14 cellular contexts compared by ENCODE assay signal in the genomic region with DNA sequence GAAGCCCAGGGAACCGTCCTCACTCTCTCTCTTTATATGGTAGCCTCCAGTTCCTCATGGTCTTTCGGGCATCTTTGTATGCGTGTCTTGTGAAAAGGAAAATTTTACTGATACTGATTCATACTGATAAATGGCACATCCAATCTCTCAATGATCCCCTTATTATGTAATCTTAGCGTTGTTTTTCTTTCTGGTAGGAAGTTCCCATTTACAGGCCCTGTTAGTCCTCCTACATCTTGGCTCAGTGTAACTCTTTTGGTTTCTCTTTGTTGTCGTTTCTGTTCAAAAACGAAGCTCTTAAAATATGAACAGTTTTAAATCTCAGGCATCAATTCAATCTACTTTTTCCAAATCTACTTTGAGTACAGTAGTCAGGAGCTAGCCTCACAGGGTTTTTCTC.
DNase-seq lines count a peak whose midpoint lies in the region; ATAC-seq and TF ChIP-seq lines count a peak whose summit lies in the region.
"Had no signal": no experiment of that assay in that cellular context is flagged by ENCODE, and none has a peak within 500 bp of the region (broad histone marks: within the 10 kb centered on the region; RNA-seq: fewer than 3 reads in every experiment).

No MANE protein-coding gene starts in this region.

- POLR2A ChIA-PET in activated CD4-positive, alpha-beta memory T cell treated with anti-CD3 and anti-CD28 coated beads for 36 hours (lab: Charles Lee): no interaction called here

- H3K4me3 ChIP-seq in hepatocyte (no peak overlapping the region), gastrocnemius medialis (peak overlapping the region in 2 of 4 donors; percentile 2 to 5)
- H3K4me3 ChIP-seq: BLaER1 treated with 17β-estradiol and CSF1 and Interleukin-3, amounts not matched to agents 10 nM and 100 nM; SJCRH30 had no signal

- intact Hi-C loops in CD14-positive monocyte (cut with micrococcal nuclease): no loop called here
- intact Hi-C loops in activated CD4-positive, alpha-beta memory T cell treated with anti-CD3 and anti-CD28 coated beads for 36 hours (cut with micrococcal nuclease): loop anchor here (2.0 kb wide), 1 partner anchor 15 kb away; no protein-coding TSS in a partner anchor
- intact Hi-C loops in gastrocnemius medialis (cut with DNase I; ENCODE audit: low total_unique reads): no loop called here

- no peaks in the 10 kb centered on the region for H3K9me3 Mint-ChIP-seq in CD14-positive monocyte
- no peaks in the 10 kb centered on the region for H3K9me3 Mint-ChIP-seq in activated CD4-positive, alpha-beta memory T cell treated with anti-CD3 and anti-CD28 coated beads for 36 hours
- H3K9me3 Mint-ChIP-seq: activated B cell treated with CpG ODN at 0.5 μM for 24 hours; naive thymus-derived CD8-positive, alpha-beta T cell had no signal

- peak overlapping the region; percentile 37 to 90 (median 80) for H3K27ac Mint-ChIP-seq in CD14-positive monocyte
- H3K27ac Mint-ChIP-seq in activated CD4-positive, alpha-beta memory T cell treated with anti-CD3 and anti-CD28 coated beads for 36 hours: peak overlapping the region; percentile 0
- H3K27ac Mint-ChIP-seq: activated B cell treated with CpG ODN at 0.5 μM for 24 hours; naive thymus-derived CD8-positive, alpha-beta T cell had no signal

- WGBS in hepatocyte (ENCODE audit: low lambda C conversion rate, missing lambda C conversion rate): 85% methylated on average over 6 of the region's 6 CpGs

- H3K27ac ChIP-seq in hepatocyte (peak overlapping the region; percentile 65), gastrocnemius medialis (peak overlapping the region; percentile 90 to 97 (median 95))
- H3K27ac ChIP-seq: BLaER1 treated with 17β-estradiol and CSF1 and Interleukin-3, amounts not matched to agents 10 nM and 100 nM; SJCRH30 had no signal

- peaks cover 23% of the 10 kb centered on the region for H3K4me1 Mint-ChIP-seq in CD14-positive monocyte
- peaks cover 12% of the 10 kb centered on the region for H3K4me1 Mint-ChIP-seq in activated CD4-positive, alpha-beta memory T cell treated with anti-CD3 and anti-CD28 coated beads for 36 hours (ENCODE audit: low read depth)
- H3K4me1 Mint-ChIP-seq: activated B cell treated with CpG ODN at 0.5 μM for 24 hours had no signal

- TF ChIP-seq POLR2A in gastrocnemius medialis (IDR thresholded peaks at IDR 0.05): no peak

- H3K27me3 ChIP-seq in hepatocyte (no peaks in the 10 kb centered on the region), gastrocnemius medialis (no peaks in the 10 kb centered on the region)
- H3K27me3 ChIP-seq: BLaER1 treated with 17β-estradiol and CSF1 and Interleukin-3, amounts not matched to agents 10 nM and 100 nM; SJCRH30 had no signal

- CTCF ChIA-PET in activated CD4-positive, alpha-beta memory T cell treated with anti-CD3 and anti-CD28 coated beads for 36 hours (lab: Charles Lee): interaction anchor here (1.0 kb wide), 1 partner anchor 89 kb away, joined by 3 read pairs; no protein-coding TSS in a partner anchor

- no peaks in the 10 kb centered on the region for H3K79me2 ChIP-seq in hepatocyte

- no peak overlapping the region for H3K4me2 ChIP-seq in hepatocyte
- H3K4me2 ChIP-seq: BLaER1 treated with 17β-estradiol and CSF1 and Interleukin-3, amounts not matched to agents 10 nM and 100 nM had no signal

- H3K9me2 ChIP-seq in hepatocyte (replicated peaks; ENCODE audit: insufficient read depth): no peaks in the 10 kb centered on the region

- H3K36me3 ChIP-seq in hepatocyte (replicated peaks; ENCODE audit: insufficient read depth, low read depth) (no peaks in the 10 kb centered on the region), gastrocnemius medialis (peaks cover 0 to 3% of the 10 kb centered on the region in 2 donors)

- H3K4me1 ChIP-seq in hepatocyte (ENCODE audit: insufficient read depth) (peaks cover 34% of the 10 kb centered on the region), gastrocnemius medialis (peaks cover 66 to 75% of the 10 kb centered on the region in 2 donors)
- H3K4me1 ChIP-seq: SJCRH30 had no signal

- ATAC-seq in gastrocnemius medialis (no peak), GM19395 (IDR thresholded peaks at IDR 0.05; ENCODE audit: unreplicated experiment) (no peak), GM18867 (IDR thresholded peaks at IDR 0.05; ENCODE audit: unreplicated experiment) (no peak)
- ATAC-seq: naive thymus-derived CD8-positive, alpha-beta T cell had no signal

- in situ Hi-C loops in gastrocnemius medialis (cut with MboI; ENCODE audit: low sequenced_read_pairs in 4 of 4): loop anchor here in 3 of 4 donors (10.0 to 25.0 kb wide), 3 partner anchors 108 to 242 kb away; no protein-coding TSS in a partner anchor

- TF ChIP-seq CTCF in CD14-positive monocyte (IDR thresholded peaks at IDR 0.05) (no peak), hepatocyte (IDR thresholded peaks at IDR 0.05; ENCODE audit: poor library complexity) (no peak), gastrocnemius medialis (IDR thresholded peaks at IDR 0.05 in 4 of 5, conservative IDR thresholded peaks at IDR 0.05 in 1 of 5) (no peak)

- H3K27me3 Mint-ChIP-seq in CD14-positive monocyte (ENCODE audit: low read depth in 3 of 3): no peaks in the 10 kb centered on the region
- no peaks in the 10 kb centered on the region for H3K27me3 Mint-ChIP-seq in activated CD4-positive, alpha-beta memory T cell treated with anti-CD3 and anti-CD28 coated beads for 36 hours
- H3K27me3 Mint-ChIP-seq: activated B cell treated with CpG ODN at 0.5 μM for 24 hours; naive thymus-derived CD8-positive, alpha-beta T cell had no signal

- H3K4me3 Mint-ChIP-seq in CD14-positive monocyte: peak overlapping the region in 1 of 2 donors; percentile 77
- peak overlapping the region; percentile 30 for H3K4me3 Mint-ChIP-seq in activated CD4-positive, alpha-beta memory T cell treated with anti-CD3 and anti-CD28 coated beads for 36 hours
- H3K4me3 Mint-ChIP-seq: activated B cell treated with CpG ODN at 0.5 μM for 24 hours; naive thymus-derived CD8-positive, alpha-beta T cell had no signal

- DNase-seq in CD14-positive monocyte (ENCODE audit: low spot score) (no peak), hepatocyte (ENCODE audit: low spot score) (no peak), gastrocnemius medialis (no peak), NCI-H2081 (lab: John Stamatoyannopoulos, UW) (no peak), UCSD-AML1 (lab: John Stamatoyannopoulos, UW; ENCODE audit: unreplicated experiment) (no peak)
- no peak for DNase-seq in activated CD4-positive, alpha-beta memory T cell treated with anti-CD3 and anti-CD28 coated beads for 36 hours
- DNase-seq: activated B cell treated with CpG ODN at 0.5 μM for 24 hours; activated T-cell treated with anti-CD3 and anti-CD28 coated beads, Interleukin-2, amount 50 U/mL, for 1 hour; naive thymus-derived CD8-positive, alpha-beta T cell; NCI-H82; SJCRH30 had no signal

- H3K9me3 ChIP-seq in hepatocyte (ENCODE audit: low read depth) (no peaks in the 10 kb centered on the region), gastrocnemius medialis (no peaks in the 10 kb centered on the region)
- H3K9me3 ChIP-seq: BLaER1 treated with 17β-estradiol and CSF1 and Interleukin-3, amounts not matched to agents 10 nM and 100 nM; SJCRH30 had no signal

- no peaks in the 10 kb centered on the region for H4K20me1 ChIP-seq in hepatocyte (ENCODE audit: insufficient read depth, poor library complexity, severe bottlenecking)

- peaks cover 59 to 77% of the 10 kb centered on the region in 2 donors for H3K36me3 Mint-ChIP-seq in CD14-positive monocyte
- peaks cover 6% of the 10 kb centered on the region for H3K36me3 Mint-ChIP-seq in activated CD4-positive, alpha-beta memory T cell treated with anti-CD3 and anti-CD28 coated beads for 36 hours

- no peak overlapping the region for H2AFZ ChIP-seq in hepatocyte
